ENCODE assay signal across 8 cellular contexts in the genomic region with DNA sequence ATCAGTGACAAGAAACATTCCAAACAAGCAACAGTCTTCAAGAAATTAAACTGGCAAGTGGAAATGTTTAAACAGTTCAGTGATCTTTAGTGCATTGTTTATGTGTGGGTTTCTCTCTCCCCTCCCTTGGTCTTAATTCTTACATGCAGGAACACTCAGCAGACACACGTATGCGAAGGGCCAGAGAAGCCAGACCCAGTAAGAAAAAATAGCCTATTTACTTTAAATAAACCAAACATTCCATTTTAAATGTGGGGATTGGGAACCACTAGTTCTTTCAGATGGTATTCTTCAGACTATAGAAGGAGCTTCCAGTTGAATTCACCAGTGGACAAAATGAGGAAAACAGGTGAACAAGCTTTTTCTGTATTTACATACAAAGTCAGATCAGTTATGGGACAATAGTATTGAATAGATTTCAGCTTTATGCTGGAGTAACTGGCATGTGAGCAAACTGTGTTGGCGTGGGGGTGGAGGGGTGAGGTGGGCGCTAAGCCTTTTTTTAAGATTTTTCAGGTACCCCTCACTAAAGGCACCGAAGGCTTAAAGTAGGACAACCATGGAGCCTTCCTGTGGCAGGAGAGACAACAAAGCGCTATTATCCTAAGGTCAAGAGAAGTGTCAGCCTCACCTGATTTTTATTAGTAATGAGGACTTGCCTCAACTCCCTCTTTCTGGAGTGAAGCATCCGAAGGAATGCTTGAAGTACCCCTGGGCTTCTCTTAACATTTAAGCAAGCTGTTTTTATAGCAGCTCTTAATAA. TPM values are rescaled to one million over a fixed set of nuclear protein-coding genes. Genes with fewer than 3 reads are reported as not detected.
DNase-seq lines count a peak whose midpoint lies in the region; ATAC-seq, FAIRE-seq and TF ChIP-seq lines count a peak whose summit lies in the region.

No MANE protein-coding gene starts in this region.

- H3K9ac ChIP-seq in mesenchymal stem cell (ENCODE audit: low read length) = peak overlapping the region; percentile 98

- TF ChIP-seq POLR2A in H54 (IDR thresholded peaks at IDR 0.05; ENCODE audit: low read depth, low read length) = no peak

- ATAC-seq in HG02970 (IDR thresholded peaks at IDR 0.05; ENCODE audit: low FRiP score, unreplicated experiment) = no peak
- no peak for ATAC-seq in GM18873 (IDR thresholded peaks at IDR 0.05; ENCODE audit: low FRiP score, unreplicated experiment)

- H2AK5ac ChIP-seq in mesenchymal stem cell (ENCODE audit: low read length, severe bottlenecking) = no peak overlapping the region

- H3K36me3 ChIP-seq in brain microvascular endothelial cell (replicated peaks) (peaks cover 66% of the 10 kb centered on the region), mesenchymal stem cell (ENCODE audit: control insufficient read depth in 1 of 2, insufficient read depth in 2 of 2, low read depth in 1 of 2, low read length in 2 of 2) (peaks cover 19 to 74% of the 10 kb centered on the region in 2 experiments)

- no peak for FAIRE-seq in H54 (lab: Jason Lieb, UNC)

- no peak overlapping the region for H2BK12ac ChIP-seq in mesenchymal stem cell (ENCODE audit: low read length in 2 of 2)

- H3K4me3 ChIP-seq in brain microvascular endothelial cell (ENCODE audit: low read depth, low read length) (peak overlapping the region; percentile 99), mesenchymal stem cell (ENCODE audit: insufficient read depth in 1 of 2, low read depth in 1 of 2, low read length in 2 of 2) (peak overlapping the region; percentile 61 to 90)

- no peak overlapping the region for H2BK120ac ChIP-seq in mesenchymal stem cell (ENCODE audit: low read depth, low read length)

- H2AFZ ChIP-seq in mesenchymal stem cell (ENCODE audit: low read depth, low read length) = no peak overlapping the region

- peak overlapping the region; percentile 39 to 43 for H3K14ac ChIP-seq in mesenchymal stem cell (ENCODE audit: low read length in 2 of 2)

- H3K27ac ChIP-seq in brain microvascular endothelial cell = peak overlapping the region; percentile 93
- peak overlapping the region; percentile 91 for H3K27ac ChIP-seq in mesenchymal stem cell (ENCODE audit: low read length, poor library complexity, severe bottlenecking)

- no peaks in the 10 kb centered on the region for H3K27me3 ChIP-seq in brain microvascular endothelial cell (replicated peaks)
- no peaks in the 10 kb centered on the region for H3K27me3 ChIP-seq in mesenchymal stem cell (ENCODE audit: control insufficient read depth in 1 of 2, insufficient read depth in 1 of 2, low read length in 2 of 2)

- no peaks in the 10 kb centered on the region for H3K9me3 ChIP-seq in mesenchymal stem cell (ENCODE audit: control insufficient read depth, low read length)

- no peak overlapping the region for H4K8ac ChIP-seq in mesenchymal stem cell (ENCODE audit: low read length)

- no peaks in the 10 kb centered on the region for H3K79me1 ChIP-seq in mesenchymal stem cell (replicated peaks; ENCODE audit: low read length, poor library complexity, severe bottlenecking)

- in situ Hi-C loops in ACHN (cut with HindIII; ENCODE audit: low pct_ligation_motif_present, low pct_unique_long_range_greater_than_20kb, low sequenced_read_pairs) = no loop called here
- in situ Hi-C loops in brain microvascular endothelial cell (cut with HindIII; ENCODE audit: low pct_ligation_motif_present, low sequenced_read_pairs) = no loop called here

- H3K18ac ChIP-seq in mesenchymal stem cell (ENCODE audit: low read depth in 1 of 2, low read length in 2 of 2) = peak overlapping the region in 1 of 2 experiments; percentile 37

- no peak overlapping the region for H2BK15ac ChIP-seq in mesenchymal stem cell (ENCODE audit: low read depth, poor library complexity, severe bottlenecking)

- H4K91ac ChIP-seq in mesenchymal stem cell (ENCODE audit: low read length) = no peak overlapping the region

- H2BK5ac ChIP-seq in mesenchymal stem cell (ENCODE audit: low read depth, low read length, poor library complexity, severe bottlenecking) = no peak overlapping the region

- H3K23ac ChIP-seq in mesenchymal stem cell (ENCODE audit: low read length in 2 of 2) = peak overlapping the region in 1 of 2 experiments; percentile 7

- 47% methylated on average over 6 of the region's 7 CpGs for WGBS in mesenchymal stem cell

- TF ChIP-seq CTCF in brain microvascular endothelial cell (IDR thresholded peaks at IDR 0.05; ENCODE audit: low read depth, low read length, missing control alignments) = no peak

- H3K4me2 ChIP-seq in mesenchymal stem cell (ENCODE audit: low read length, poor library complexity, severe bottlenecking) = peak overlapping the region; percentile 64

- peak; percentile 17 for DNase-seq in ACHN
- DNase-seq in HT1080 (ENCODE audit: low read depth) = peak; percentile 39
- DNase-seq in brain microvascular endothelial cell = peak; percentile 31
- DNase-seq in mesenchymal stem cell = peak; percentile 63
- no peak for DNase-seq in H54 (ENCODE audit: insufficient read length, low spot score)
- no peak for DNase-seq in stimulated activated CD4-positive, alpha-beta T cell treated with anti-CD3 and anti-CD28 coated beads, Interleukin-4, amount 100 ng/mL, for 4 hours

- H3K4me1 ChIP-seq in mesenchymal stem cell (ENCODE audit: control insufficient read depth, insufficient read depth, low read depth, low read length) = peaks cover 5% of the 10 kb centered on the region

- H3K4ac ChIP-seq in mesenchymal stem cell (ENCODE audit: low read depth in 1 of 2, low read length in 2 of 2) = peak overlapping the region in 1 of 2 experiments; percentile 7

RNA-seq across cellular contexts. Expression of a gene that starts 6.0 kb away (rescaled TPM):
- 433 and 571 TPM in 2 replicates for total RNA-seq in HT1080 (2014; rRNA removed; shearing (Covaris generic))
- 14.7 and 23.6 TPM in 2 replicates for polyA plus RNA-seq in HT1080 (2015; cell fraction: cytosol; rRNA removed)
- 703 and 1,083 TPM in 2 replicates for polyA plus RNA-seq in HT1080 (2015; cell fraction: nucleus; rRNA removed)
- polyA plus RNA-seq in mesenchymal stem cell (2013, experiment 1 of 2) = 972 TPM
- polyA plus RNA-seq in mesenchymal stem cell (2013, experiment 2 of 2) = 756 TPM

RNA-seq across cellular contexts. Expression of a gene that starts 20.0 kb away (rescaled TPM):
- 66.6 and 67.0 TPM in 2 replicates for total RNA-seq in HT1080 (2014; rRNA removed; shearing (Covaris generic))
- 50.5 and 57.6 TPM in 2 replicates for polyA plus RNA-seq in HT1080 (2015; cell fraction: cytosol; rRNA removed)
- 50.7 and 62.7 TPM in 2 replicates for polyA plus RNA-seq in HT1080 (2015; cell fraction: nucleus; rRNA removed)
- 114 TPM for polyA plus RNA-seq in mesenchymal stem cell (2013, experiment 1 of 2)
- 115 TPM for polyA plus RNA-seq in mesenchymal stem cell (2013, experiment 2 of 2)

RNA-seq across cellular contexts. Expression of a gene that starts 53.3 kb away (rescaled TPM):
- 6.2 and 6.5 TPM in 2 replicates for total RNA-seq in HT1080 (2014; rRNA removed; shearing (Covaris generic))
- 157 and 158 TPM in 2 replicates for polyA plus RNA-seq in HT1080 (2015; cell fraction: cytosol; rRNA removed)
- 490 and 510 TPM in 2 replicates for polyA plus RNA-seq in HT1080 (2015; cell fraction: nucleus; rRNA removed)
- 52.8 TPM for polyA plus RNA-seq in mesenchymal stem cell (2013, experiment 1 of 2)
- polyA plus RNA-seq in mesenchymal stem cell (2013, experiment 2 of 2) = 46.9 TPM

Comparison
In these comparisons a context has a peak if more than half of its experiments do, and no peak if none do; other contexts are left out.
1. DNase-seq: peak in ACHN (single experiment), HT1080 (single experiment), brain microvascular endothelial cell (single experiment) and mesenchymal stem cell (single experiment); none in H54 (single experiment) and stimulated activated CD4-positive, alpha-beta T cell treated with anti-CD3 and anti-CD28 coated beads, Interleukin-4, amount 100 ng/mL, for 4 hours (0 of 2).